In the genomic region with DNA sequence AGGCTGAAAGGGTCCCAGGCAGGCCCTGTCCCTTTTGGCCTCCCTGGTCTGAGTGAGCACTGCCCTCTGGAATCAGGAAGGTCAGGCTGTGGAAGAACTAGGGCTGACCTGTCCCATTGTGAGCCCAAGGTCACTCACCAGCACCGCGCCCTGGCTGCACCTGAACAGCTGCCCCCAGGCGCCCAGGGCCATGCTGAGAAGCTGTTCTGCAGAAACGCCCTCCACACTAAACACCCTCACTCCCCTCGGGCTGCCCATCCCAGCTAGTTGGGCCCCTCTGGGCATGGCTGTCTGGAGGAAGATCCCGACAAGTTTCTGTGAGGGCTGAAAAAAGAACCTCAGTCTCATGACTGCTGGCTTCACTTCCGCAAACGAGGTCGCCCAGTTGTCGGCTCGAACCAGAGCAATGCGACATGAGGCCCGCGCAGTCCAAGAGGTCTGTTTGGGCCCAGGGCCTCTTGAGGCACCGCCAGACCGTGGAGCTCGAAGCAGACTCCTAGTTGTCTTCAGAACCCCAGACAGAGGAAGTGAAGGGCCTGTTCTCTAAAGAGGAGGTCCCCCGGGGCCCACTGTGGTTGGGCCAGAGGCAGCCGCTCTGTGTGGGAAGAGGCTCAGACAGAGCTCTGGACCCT, we compare ENCODE assay signal across 9 cellular contexts.
A peak's percentile ranks its signal among the peaks of the same experiment; 100 is the strongest.
DNase-seq lines count a peak whose midpoint lies in the region; ATAC-seq, FAIRE-seq and TF ChIP-seq lines count a peak whose summit lies in the region.
"Had no signal": no experiment of that assay in that cellular context is flagged by ENCODE, and none has a peak within 500 bp of the region (broad histone marks: within the 10 kb centered on the region; RNA-seq: fewer than 3 reads in every experiment).

No MANE protein-coding gene starts in this region.

- H3K27me3 ChIP-seq in HepG2 (ENCODE audit: control insufficient read depth in 1 of 2, insufficient read depth in 2 of 2, low read length in 2 of 2) = no peaks in the 10 kb centered on the region
- no peaks in the 10 kb centered on the region for H3K27me3 ChIP-seq in WERI-Rb-1 (ENCODE audit: insufficient read depth, low read depth, severe bottlenecking)

- intact Hi-C loops in HepG2 (cut with micrococcal nuclease; ENCODE audit: unreplicated experiment) = loop anchor here (5.0 kb wide), 1 partner anchor 62 kb away; a partner anchor contains a TSS

- TF ChIP-seq POLR2A in GM15510 (IDR thresholded peaks at IDR 0.05; ENCODE audit: borderline replicate concordance, extremely low read depth, insufficient read length) (peak; percentile 30), HepG2 (IDR thresholded peaks at IDR 0.05; ENCODE audit: insufficient read depth in 1 of 2, low read depth in 2 of 2, low read length in 2 of 2) (no peak)

- peaks cover 12% of the 10 kb centered on the region for H3K4me1 ChIP-seq in HepG2 (ENCODE audit: insufficient read depth, low read length)

- no peak overlapping the region for H3K9ac ChIP-seq in HepG2 (ENCODE audit: insufficient read depth, low read depth, low read length)

- H3K9me3 ChIP-seq in HepG2 (ENCODE audit: low read length) (no peaks in the 10 kb centered on the region), WERI-Rb-1 (ENCODE audit: severe bottlenecking) (peaks cover 3% of the 10 kb centered on the region)

- WGBS in HepG2 (ENCODE audit: low lambda C conversion rate) = 88% methylated on average over 13 of the region's 19 CpGs

- H3K4me2 ChIP-seq in HepG2 (ENCODE audit: low read depth, low read length) = no peak overlapping the region

- POLR2A ChIA-PET in HepG2 (lab: Yijun Ruan, JAX) = no interaction called here

- H3K36me3 ChIP-seq in HepG2 (replicated peaks in 1 of 2; ENCODE audit: control insufficient read depth in 1 of 2, insufficient read depth in 2 of 2, low read length in 2 of 2) = peaks cover 0 to 26% of the 10 kb centered on the region in 2 experiments; a peak in 3 of 5 replicates
- no peaks in the 10 kb centered on the region for H3K36me3 ChIP-seq in WERI-Rb-1

- in situ Hi-C loops in HepG2 (cut with HindIII; ENCODE audit: extremely low pct_ligation_motif_present, low pct_unique_long_range_greater_than_20kb) = no loop called here

- BruUV-seq in HepG2 (replicated peaks; lab: Mats Ljungman, UMichigan) = no TSS peak

- ATAC-seq in GM21367 (IDR thresholded peaks at IDR 0.05; ENCODE audit: unreplicated experiment) = peak; percentile 91
- peak; percentile 63 for ATAC-seq in HG03196 (IDR thresholded peaks at IDR 0.05; ENCODE audit: unreplicated experiment)
- ATAC-seq in HepG2 = peak; percentile 64

- CTCF ChIA-PET in HepG2 (lab: Yijun Ruan, JAX; ENCODE audit: low intra/inter-chr PET ratio, low total read pairs) = no interaction called here

- H4K20me1 ChIP-seq in HepG2 (ENCODE audit: insufficient read depth, low read length) = no peaks in the 10 kb centered on the region

- no peak overlapping the region for H2AFZ ChIP-seq in HepG2 (ENCODE audit: low read length)

- TF ChIP-seq EP300 in HepG2 (IDR thresholded peaks at IDR 0.05; ENCODE audit: low read depth in 2 of 2, low read length in 2 of 2) (no peak), HepG2 (CRISPR knock-in tag; IDR thresholded peaks at IDR 0.05; ENCODE audit: borderline replicate concordance) (no peak)

- no peaks in the 10 kb centered on the region for H3K79me2 ChIP-seq in HepG2 (ENCODE audit: insufficient read depth, low read length)

- TF ChIP-seq RAD21 in HepG2 (CRISPR knock-in tag; IDR thresholded peaks at IDR 0.05) = no peak

- FAIRE-seq in HepG2 (lab: Jason Lieb, UNC) = no peak

- TF ChIP-seq CTCF in HepG2 (CRISPR knock-in tag; IDR thresholded peaks at IDR 0.05) = peak; percentile 30; the same call in 1 of the 2 replicates
- TF ChIP-seq CTCF in WERI-Rb-1 (IDR thresholded peaks at IDR 0.05; ENCODE audit: low read depth, low read length) = no peak

- no peak overlapping the region for H3K27ac ChIP-seq in HepG2 (ENCODE audit: extremely low read length, insufficient read depth, low read length)
- no peak overlapping the region for H3K27ac ChIP-seq in WERI-Rb-1

- DNase-seq in HepG2 (ENCODE audit: low spot score) (no peak), NCI-H1694 (lab: John Stamatoyannopoulos, UW) (no peak), SHP77 treated with DMSO at 0.1 percent for 48 hours (lab: John Stamatoyannopoulos, UW) (no peak), WERI-Rb-1 (no peak)
- DNase-seq in activated T-cell treated with anti-CD3 and anti-CD28 coated beads, Interleukin-2, amount 50 U/mL, for 1 hour = no peak
- DNase-seq: NCI-H226 had no signal

- H3K4me3 ChIP-seq in HepG2 (replicated peaks in 1 of 3; ENCODE audit: insufficient read depth in 1 of 3, low read depth in 2 of 3, low read length in 3 of 3) (no peak overlapping the region), WERI-Rb-1 (ENCODE audit: low read depth, low read length) (no peak overlapping the region)

TF ChIP-seq in HepG2, 621 proteins besides CTCF, POLR2A, EP300 and RAD21 (continues in another document):
- 0 out of 2 replicates have a peak, but pooled peaks have one; percentile 13 for TF ChIP-seq RXRA (CRISPR knock-in tag; IDR thresholded peaks at IDR 0.05)
- TF ChIP-seq, protein P1, sequence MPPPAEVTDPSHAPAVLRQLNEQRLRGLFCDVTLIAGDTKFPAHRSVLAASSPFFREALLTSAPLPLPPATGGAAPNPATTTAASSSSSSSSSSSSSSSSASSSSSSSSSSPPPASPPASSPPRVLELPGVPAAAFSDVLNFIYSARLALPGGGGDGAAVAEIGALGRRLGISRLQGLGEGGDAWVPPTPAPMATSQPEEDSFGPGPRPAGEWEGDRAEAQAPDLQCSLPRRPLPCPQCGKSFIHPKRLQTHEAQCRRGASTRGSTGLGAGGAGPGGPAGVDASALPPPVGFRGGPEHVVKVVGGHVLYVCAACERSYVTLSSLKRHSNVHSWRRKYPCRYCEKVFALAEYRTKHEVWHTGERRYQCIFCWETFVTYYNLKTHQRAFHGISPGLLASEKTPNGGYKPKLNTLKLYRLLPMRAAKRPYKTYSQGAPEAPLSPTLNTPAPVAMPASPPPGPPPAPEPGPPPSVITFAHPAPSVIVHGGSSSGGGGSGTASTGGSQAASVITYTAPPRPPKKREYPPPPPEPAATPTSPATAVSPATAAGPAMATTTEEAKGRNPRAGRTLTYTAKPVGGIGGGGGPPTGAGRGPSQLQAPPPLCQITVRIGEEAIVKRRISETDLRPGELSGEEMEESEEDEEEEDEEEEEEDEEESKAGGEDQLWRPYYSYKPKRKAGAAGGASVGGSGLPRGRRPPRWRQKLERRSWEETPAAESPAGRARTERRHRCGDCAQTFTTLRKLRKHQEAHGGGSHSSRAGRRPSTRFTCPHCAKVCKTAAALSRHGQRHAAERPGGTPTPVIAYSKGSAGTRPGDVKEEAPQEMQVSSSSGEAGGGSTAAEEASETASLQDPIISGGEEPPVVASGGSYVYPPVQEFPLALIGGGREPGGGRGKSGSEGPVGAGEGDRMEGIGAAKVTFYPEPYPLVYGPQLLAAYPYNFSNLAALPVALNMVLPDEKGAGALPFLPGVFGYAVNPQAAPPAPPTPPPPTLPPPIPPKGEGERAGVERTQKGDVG (CRISPR knock-in tag; IDR thresholded peaks at IDR 0.05; ENCODE audit: borderline replicate concordance) = peak; percentile 51; the same call in 1 of the 2 replicates
- TF ChIP-seq SOX6 (IDR thresholded peaks at IDR 0.05) = no peak
- peak; percentile 19; the same call in 1 of the 2 replicates for TF ChIP-seq SOX6 (CRISPR knock-in tag; IDR thresholded peaks at IDR 0.05)
- TF ChIP-seq BORCS8-MEF2B (CRISPR knock-in tag; IDR thresholded peaks at IDR 0.05) = 0 out of 2 replicates have a peak, but pooled peaks have one; percentile 34
- peak; percentile 79 for TF ChIP-seq ESRRA (CRISPR knock-in tag; IDR thresholded peaks at IDR 0.05; ENCODE audit: low read depth)
- peak; percentile 67; the same call in 1 of the 2 replicates for TF ChIP-seq MTA1 (CRISPR knock-in tag; IDR thresholded peaks at IDR 0.05; ENCODE audit: borderline replicate concordance)
- no peak for TF ChIP-seq SNAI1 (CRISPR knock-in tag; IDR thresholded peaks at IDR 0.05; ENCODE audit: borderline replicate concordance)
- TF ChIP-seq PAWR (CRISPR knock-in tag; IDR thresholded peaks at IDR 0.05; ENCODE audit: borderline replicate concordance) = no peak
- TF ChIP-seq PHF21A (CRISPR knock-in tag; IDR thresholded peaks at IDR 0.05) = 0 out of 2 replicates have a peak, but pooled peaks have one; percentile 20
- TF ChIP-seq, protein P2, sequence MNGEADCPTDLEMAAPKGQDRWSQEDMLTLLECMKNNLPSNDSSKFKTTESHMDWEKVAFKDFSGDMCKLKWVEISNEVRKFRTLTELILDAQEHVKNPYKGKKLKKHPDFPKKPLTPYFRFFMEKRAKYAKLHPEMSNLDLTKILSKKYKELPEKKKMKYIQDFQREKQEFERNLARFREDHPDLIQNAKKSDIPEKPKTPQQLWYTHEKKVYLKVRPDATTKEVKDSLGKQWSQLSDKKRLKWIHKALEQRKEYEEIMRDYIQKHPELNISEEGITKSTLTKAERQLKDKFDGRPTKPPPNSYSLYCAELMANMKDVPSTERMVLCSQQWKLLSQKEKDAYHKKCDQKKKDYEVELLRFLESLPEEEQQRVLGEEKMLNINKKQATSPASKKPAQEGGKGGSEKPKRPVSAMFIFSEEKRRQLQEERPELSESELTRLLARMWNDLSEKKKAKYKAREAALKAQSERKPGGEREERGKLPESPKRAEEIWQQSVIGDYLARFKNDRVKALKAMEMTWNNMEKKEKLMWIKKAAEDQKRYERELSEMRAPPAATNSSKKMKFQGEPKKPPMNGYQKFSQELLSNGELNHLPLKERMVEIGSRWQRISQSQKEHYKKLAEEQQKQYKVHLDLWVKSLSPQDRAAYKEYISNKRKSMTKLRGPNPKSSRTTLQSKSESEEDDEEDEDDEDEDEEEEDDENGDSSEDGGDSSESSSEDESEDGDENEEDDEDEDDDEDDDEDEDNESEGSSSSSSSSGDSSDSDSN (CRISPR knock-in tag; IDR thresholded peaks at IDR 0.05) = no peak
- TF ChIP-seq, protein P3, sequence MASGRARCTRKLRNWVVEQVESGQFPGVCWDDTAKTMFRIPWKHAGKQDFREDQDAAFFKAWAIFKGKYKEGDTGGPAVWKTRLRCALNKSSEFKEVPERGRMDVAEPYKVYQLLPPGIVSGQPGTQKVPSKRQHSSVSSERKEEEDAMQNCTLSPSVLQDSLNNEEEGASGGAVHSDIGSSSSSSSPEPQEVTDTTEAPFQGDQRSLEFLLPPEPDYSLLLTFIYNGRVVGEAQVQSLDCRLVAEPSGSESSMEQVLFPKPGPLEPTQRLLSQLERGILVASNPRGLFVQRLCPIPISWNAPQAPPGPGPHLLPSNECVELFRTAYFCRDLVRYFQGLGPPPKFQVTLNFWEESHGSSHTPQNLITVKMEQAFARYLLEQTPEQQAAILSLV (CRISPR knock-in tag; IDR thresholded peaks at IDR 0.05; ENCODE audit: borderline replicate concordance) = 0 out of 2 replicates have a peak, but pooled peaks have one; percentile 31
